37 cellular contexts compared by ENCODE assay signal in the genomic region with DNA sequence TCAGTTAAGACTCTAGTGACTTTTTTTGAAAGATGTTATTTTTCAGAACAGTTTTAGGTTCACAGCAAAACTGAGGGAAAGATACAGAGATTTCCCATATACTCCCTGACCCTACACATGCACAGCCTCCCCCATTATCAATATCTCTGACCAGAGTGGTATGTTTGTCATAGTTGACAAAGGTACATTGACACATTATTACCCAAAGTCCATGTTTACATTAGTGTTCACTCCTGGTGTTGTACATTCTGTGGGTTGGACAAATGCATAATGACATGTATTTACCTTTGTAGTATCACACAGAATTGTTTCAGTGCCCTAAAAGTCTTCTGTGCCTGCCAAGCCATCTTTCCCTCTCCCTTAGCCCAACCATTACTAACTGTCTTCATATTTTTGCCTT.
"Had no signal": no experiment of that assay in that cellular context is flagged by ENCODE, and none has a peak within 500 bp of the region (broad histone marks: within the 10 kb centered on the region; RNA-seq: fewer than 3 reads in every experiment).

No MANE protein-coding gene starts in this region.

- FAIRE-seq: astrocyte, TTC549 had no signal

- H3K4me1 ChIP-seq: adrenal gland, breast epithelium had no signal

- ATAC-seq: activated CD8-positive, alpha-beta T cell treated with anti-CD3 and anti-CD28 coated beads for 36 hours; activated naive CD4-positive, alpha-beta T cell treated with anti-CD3 and anti-CD28 coated beads, Interleukin-2, amount 50 U/mL, for 72 hours; activated T-cell treated with anti-CD3 and anti-CD28 coated beads, Interleukin-2, amount 50 U/mL, for 4 hours; activated T-cell treated with anti-CD3 and anti-CD28 coated beads, Interleukin-2, amount 50 U/mL, for 72 hours; activated T-helper 17 cell treated with anti-CD3 and anti-CD28 coated beads, Interleukin-2, amount 50 U/mL, for 72 hours; body of pancreas had no signal

- H3K27ac Mint-ChIP-seq: activated B cell treated with CpG ODN at 0.5 μM for 24 hours; activated CD4-positive, alpha-beta memory T cell treated with anti-CD3 and anti-CD28 coated beads for 36 hours; activated CD4-positive, alpha-beta T cell treated with anti-CD3 and anti-CD28 coated beads, Interleukin-2, amount 10 ng/mL, durations not matched to agents 24 days and 14 days; activated CD8-positive, alpha-beta T cell treated with anti-CD3 and anti-CD28 coated beads for 36 hours; activated naive CD4-positive, alpha-beta T cell treated with anti-CD3 and anti-CD28 coated beads for 36 hours; activated naive CD4-positive, alpha-beta T cell treated with anti-CD3 and anti-CD28 coated beads, Interleukin-2, amount 50 U/mL, for 72 hours; activated naive CD8-positive, alpha-beta T cell treated with anti-CD3 and anti-CD28 coated beads for 36 hours; activated T-cell treated with anti-CD3 and anti-CD28 coated beads, Interleukin-2, amount 50 U/mL, for 72 hours; activated T-helper 1 cell treated with anti-CD3 and anti-CD28 coated beads, Interleukin-12 subunit alpha, Interleukin-12 subunit beta, Interleukin-2, Interleukin-4 antibody, amounts not matched to agents 30 ng/mL and 10 ng/mL and 1 ng/mL, durations not matched to agents 14 hours and 24 hours and 36 hours; activated T-helper 17 cell treated with anti-CD3 and anti-CD28 coated beads, Interleukin-2, amount 50 U/mL, for 72 hours; T-helper 1 cell treated with Interleukin-12 subunit alpha and Interleukin-12 subunit beta and Interleukin-4 antibody, amounts not matched to agents 30 μg/mL and 1 μg/mL, for 36 hours; T-helper 2 cell treated with Interferon-gamma antibody and Interleukin-4, amounts not matched to agents 5 μg/mL and 100 μg/mL, for 36 hours had no signal

- H3K9me3 Mint-ChIP-seq: activated CD4-positive, alpha-beta memory T cell treated with anti-CD3 and anti-CD28 coated beads for 36 hours; activated CD4-positive, alpha-beta T cell treated with anti-CD3 and anti-CD28 coated beads, Interleukin-2, amount 10 ng/mL, durations not matched to agents 24 days and 14 days; activated naive CD4-positive, alpha-beta T cell treated with anti-CD3 and anti-CD28 coated beads for 36 hours; activated naive CD4-positive, alpha-beta T cell treated with anti-CD3 and anti-CD28 coated beads, Interleukin-2, amount 50 U/mL, for 72 hours; activated naive CD8-positive, alpha-beta T cell treated with anti-CD3 and anti-CD28 coated beads for 36 hours; activated T-cell treated with anti-CD3 and anti-CD28 coated beads, Interleukin-2, amount 50 U/mL, for 72 hours; activated T-helper 1 cell treated with anti-CD3 and anti-CD28 coated beads, Interleukin-12 subunit alpha, Interleukin-12 subunit beta, Interleukin-2, Interleukin-4 antibody, amounts not matched to agents 30 ng/mL and 10 ng/mL and 1 ng/mL, durations not matched to agents 14 hours and 24 hours and 36 hours; activated T-helper 17 cell treated with anti-CD3 and anti-CD28 coated beads, Interleukin-2, amount 50 U/mL, for 72 hours; T-helper 1 cell treated with Interleukin-12 subunit alpha and Interleukin-12 subunit beta and Interleukin-4 antibody, amounts not matched to agents 30 μg/mL and 1 μg/mL, for 36 hours had no signal

- H3K9me3 ChIP-seq: adrenal gland, body of pancreas had no signal

- H3K4me1 Mint-ChIP-seq: activated B cell treated with CpG ODN at 0.5 μM for 24 hours; activated CD4-positive, alpha-beta T cell treated with anti-CD3 and anti-CD28 coated beads, Interleukin-2, amount 10 ng/mL, durations not matched to agents 24 days and 14 days; activated naive CD8-positive, alpha-beta T cell treated with anti-CD3 and anti-CD28 coated beads for 36 hours; activated T-helper 17 cell treated with anti-CD3 and anti-CD28 coated beads, Interleukin-2, amount 50 U/mL, for 72 hours had no signal

- H3K4me3 ChIP-seq: adrenal gland, body of pancreas, breast epithelium had no signal

- H3K27ac ChIP-seq: adrenal gland, body of pancreas, brain microvascular endothelial cell, breast epithelium, VCaP had no signal

- H3K27me3 Mint-ChIP-seq: activated B cell treated with CpG ODN at 0.5 μM for 24 hours; activated CD4-positive, alpha-beta memory T cell treated with anti-CD3 and anti-CD28 coated beads for 36 hours; activated CD4-positive, alpha-beta T cell treated with anti-CD3 and anti-CD28 coated beads, Interleukin-2, amount 10 ng/mL, durations not matched to agents 24 days and 14 days; activated T-helper 17 cell treated with anti-CD3 and anti-CD28 coated beads, Interleukin-2, amount 50 U/mL, for 72 hours had no signal

- DNase-seq: activated B cell treated with CpG ODN at 0.5 μM for 24 hours; activated CD4-positive, alpha-beta memory T cell treated with anti-CD3 and anti-CD28 coated beads for 36 hours; activated CD4-positive, alpha-beta T cell treated with anti-CD3 and anti-CD28 coated beads for 4 hours; activated CD4-positive, alpha-beta T cell treated with anti-CD3 and anti-CD28 coated beads, Interleukin-2, amount 10 ng/mL, durations not matched to agents 24 days and 14 days; activated CD4-positive, alpha-beta T cell treated with anti-CD3 and anti-CD28 coated beads, Interleukin-2, amount 50 U/mL, for 1 hour; activated CD4-positive, alpha-beta T cell treated with anti-CD3 and anti-CD28 coated beads, Interleukin-2, amount 50 U/mL, for 4 hours; activated CD4-positive, CD25-positive, alpha-beta regulatory T cell treated with anti-CD3 and anti-CD28 coated beads, Interleukin-2, amount 50 U/mL, for 72 hours; activated CD8-positive, alpha-beta memory T cell treated with anti-CD3 and anti-CD28 coated beads, Interleukin-2, amount 50 U/mL, for 4 hours; activated CD8-positive, alpha-beta T cell treated with anti-CD3 and anti-CD28 coated beads for 36 hours; activated effector memory CD4-positive, alpha-beta T cell treated with anti-CD3 and anti-CD28 coated beads, Interleukin-2, amount 50 U/mL, for 16 hours; activated gamma-delta T cell treated with Interleukin-2 at 50 U/mL for 16 hours; activated naive CD4-positive, alpha-beta T cell; activated naive CD4-positive, alpha-beta T cell treated with anti-CD3 and anti-CD28 coated beads for 36 hours; activated naive CD4-positive, alpha-beta T cell treated with anti-CD3 and anti-CD28 coated beads, Interleukin-2, amount 50 U/mL, for 16 hours; activated naive CD8-positive, alpha-beta T cell treated with anti-CD3 and anti-CD28 coated beads for 36 hours; activated T-cell treated with anti-CD3 and anti-CD28 coated beads for 4 hours; activated T-cell treated with anti-CD3 and anti-CD28 coated beads, Interleukin-2, amount 50 U/mL, for 1 hour; activated T-cell treated with anti-CD3 and anti-CD28 coated beads, Interleukin-2, amount 50 U/mL, for 4 hours; activated T-cell treated with anti-CD3 and anti-CD28 coated beads, Interleukin-2, amount 50 U/mL, for 72 hours; adrenal gland; amniotic stem cell; aorta; body of pancreas; brain microvascular endothelial cell; central memory CD4-positive, alpha-beta T cell; T-helper 1 cell; T-helper 2 cell; T-helper 9 cell had no signal

- H3K36me3 ChIP-seq: adrenal gland, brain microvascular endothelial cell, breast epithelium had no signal

- H3K4me3 Mint-ChIP-seq: activated B cell treated with CpG ODN at 0.5 μM for 24 hours; activated CD4-positive, alpha-beta memory T cell treated with anti-CD3 and anti-CD28 coated beads for 36 hours; activated CD4-positive, alpha-beta T cell treated with anti-CD3 and anti-CD28 coated beads, Interleukin-2, amount 10 ng/mL, durations not matched to agents 24 days and 14 days; activated CD8-positive, alpha-beta T cell treated with anti-CD3 and anti-CD28 coated beads for 36 hours; activated naive CD4-positive, alpha-beta T cell treated with anti-CD3 and anti-CD28 coated beads for 36 hours; activated naive CD8-positive, alpha-beta T cell treated with anti-CD3 and anti-CD28 coated beads for 36 hours; activated T-cell treated with anti-CD3 and anti-CD28 coated beads, Interleukin-2, amount 50 U/mL, for 4 hours; activated T-cell treated with anti-CD3 and anti-CD28 coated beads, Interleukin-2, amount 50 U/mL, for 72 hours; activated T-helper 1 cell treated with anti-CD3 and anti-CD28 coated beads, Interleukin-12 subunit alpha, Interleukin-12 subunit beta, Interleukin-2, Interleukin-4 antibody, amounts not matched to agents 30 ng/mL and 10 ng/mL and 1 ng/mL, durations not matched to agents 14 hours and 24 hours and 36 hours; activated T-helper 17 cell treated with anti-CD3 and anti-CD28 coated beads, Interleukin-2, amount 50 U/mL, for 72 hours; T-helper 1 cell treated with Interleukin-12 subunit alpha and Interleukin-12 subunit beta and Interleukin-4 antibody, amounts not matched to agents 30 μg/mL and 1 μg/mL, for 36 hours; T-helper 2 cell treated with Interferon-gamma antibody and Interleukin-4, amounts not matched to agents 5 μg/mL and 100 μg/mL, for 36 hours had no signal

- H3K27me3 ChIP-seq: adrenal gland, body of pancreas, brain microvascular endothelial cell, breast epithelium had no signal

- H3K36me3 Mint-ChIP-seq: activated CD4-positive, alpha-beta memory T cell treated with anti-CD3 and anti-CD28 coated beads for 36 hours; activated naive CD4-positive, alpha-beta T cell treated with anti-CD3 and anti-CD28 coated beads, Interleukin-2, amount 50 U/mL, for 72 hours; activated naive CD8-positive, alpha-beta T cell treated with anti-CD3 and anti-CD28 coated beads for 36 hours had no signal
